ENCODE assay signal across 1 cellular context in genomic region chr6:44247338-44248302, GRCh38.
A peak's percentile ranks its signal among the peaks of the same experiment; 100 is the strongest.
TF ChIP-seq lines count a peak whose summit lies in the region.

No MANE protein-coding gene starts in this region.

TF ChIP-seq in PFSK-1, 5 proteins besides CTCF, POLR2A, EP300 and RAD21 (continued from another document):
- TF ChIP-seq SIN3A (IDR thresholded peaks at IDR 0.05; ENCODE audit: borderline replicate concordance, insufficient read depth, low read length) = 0 out of 2 replicates have a peak, but pooled peaks have one; percentile 7
